Comparison of ENCODE assay signal across 1 cellular context in genomic region chr1:45467353-45467752, GRCh38. TPM values are rescaled to one million over a fixed set of nuclear protein-coding genes. Genes with fewer than 3 reads are reported as not detected.
"Had no signal": no experiment of that assay in that cellular context is flagged by ENCODE, and none has a peak within 500 bp of the region (broad histone marks: within the 10 kb centered on the region; RNA-seq: fewer than 3 reads in every experiment).

No MANE protein-coding gene starts in this region.

RNA-seq across cellular contexts. Expression of gene CCDC163, which starts 32.5 kb away (rescaled TPM):
- total RNA-seq: ascending aorta had no signal
